ENCODE assay signal across 1 cellular context in the genomic region with DNA sequence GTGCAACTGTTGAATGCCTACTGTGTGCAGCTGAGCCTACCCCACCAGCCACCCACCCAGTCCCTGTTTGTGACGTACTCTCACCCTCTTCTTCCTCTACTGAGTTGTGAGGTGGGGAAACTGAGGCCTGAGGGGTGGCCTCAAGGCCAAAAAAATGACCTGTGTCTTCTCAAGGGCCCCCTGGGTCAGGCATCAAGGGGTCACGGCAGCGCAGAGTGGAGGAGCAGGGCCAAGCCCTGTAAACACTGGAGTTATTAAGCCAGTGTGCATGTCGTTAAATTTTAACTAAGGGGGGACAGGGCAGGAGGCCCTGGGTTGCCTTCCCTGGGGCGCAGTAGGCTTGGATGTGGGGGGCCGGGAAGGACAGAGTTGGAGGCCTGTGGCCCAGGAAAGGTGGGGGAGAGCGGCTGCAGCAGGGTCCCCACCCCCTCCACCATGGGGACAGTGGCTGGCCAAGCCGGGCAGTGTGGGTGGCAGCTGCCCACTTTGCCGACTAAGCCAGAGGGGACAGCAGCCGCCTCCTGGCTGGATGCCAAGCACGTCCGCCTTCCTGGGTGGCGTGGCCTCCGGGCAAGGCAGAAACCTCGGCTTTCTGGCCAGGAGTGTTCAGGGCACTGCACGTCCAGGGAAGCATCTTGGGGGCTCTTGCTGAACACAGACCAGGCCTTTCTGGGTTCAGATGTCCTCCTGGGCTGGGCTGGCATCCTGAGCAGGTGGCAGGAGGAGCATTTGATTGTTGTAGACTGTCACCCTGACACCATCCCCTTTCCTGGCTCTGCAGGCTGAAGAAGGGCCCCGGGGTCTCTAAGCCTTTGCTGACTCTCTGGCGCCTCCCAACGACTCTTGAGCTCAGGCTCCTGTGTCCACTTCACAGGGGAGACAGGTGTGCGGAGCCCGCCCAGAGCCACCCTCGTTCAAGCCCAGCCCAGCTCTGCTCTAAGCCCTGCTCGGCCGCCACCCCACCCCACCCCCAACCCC.
A peak's percentile ranks its signal among the peaks of the same experiment; 100 is the strongest.
TF ChIP-seq lines count a peak whose summit lies in the region.

No MANE protein-coding gene starts in this region.

TF ChIP-seq in HepG2, 621 proteins besides CTCF, POLR2A, EP300 and RAD21 (continued from another document and continues in another):
- TF ChIP-seq, protein P1, sequence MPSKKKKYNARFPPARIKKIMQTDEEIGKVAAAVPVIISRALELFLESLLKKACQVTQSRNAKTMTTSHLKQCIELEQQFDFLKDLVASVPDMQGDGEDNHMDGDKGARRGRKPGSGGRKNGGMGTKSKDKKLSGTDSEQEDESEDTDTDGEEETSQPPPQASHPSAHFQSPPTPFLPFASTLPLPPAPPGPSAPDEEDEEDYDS (CRISPR knock-in tag; IDR thresholded peaks at IDR 0.05), result peak; percentile 52; the same call in 1 of the 2 replicates
- TF ChIP-seq ZBTB7B (CRISPR knock-in tag; IDR thresholded peaks at IDR 0.05), result peak; percentile 86
- TF ChIP-seq, protein P2, sequence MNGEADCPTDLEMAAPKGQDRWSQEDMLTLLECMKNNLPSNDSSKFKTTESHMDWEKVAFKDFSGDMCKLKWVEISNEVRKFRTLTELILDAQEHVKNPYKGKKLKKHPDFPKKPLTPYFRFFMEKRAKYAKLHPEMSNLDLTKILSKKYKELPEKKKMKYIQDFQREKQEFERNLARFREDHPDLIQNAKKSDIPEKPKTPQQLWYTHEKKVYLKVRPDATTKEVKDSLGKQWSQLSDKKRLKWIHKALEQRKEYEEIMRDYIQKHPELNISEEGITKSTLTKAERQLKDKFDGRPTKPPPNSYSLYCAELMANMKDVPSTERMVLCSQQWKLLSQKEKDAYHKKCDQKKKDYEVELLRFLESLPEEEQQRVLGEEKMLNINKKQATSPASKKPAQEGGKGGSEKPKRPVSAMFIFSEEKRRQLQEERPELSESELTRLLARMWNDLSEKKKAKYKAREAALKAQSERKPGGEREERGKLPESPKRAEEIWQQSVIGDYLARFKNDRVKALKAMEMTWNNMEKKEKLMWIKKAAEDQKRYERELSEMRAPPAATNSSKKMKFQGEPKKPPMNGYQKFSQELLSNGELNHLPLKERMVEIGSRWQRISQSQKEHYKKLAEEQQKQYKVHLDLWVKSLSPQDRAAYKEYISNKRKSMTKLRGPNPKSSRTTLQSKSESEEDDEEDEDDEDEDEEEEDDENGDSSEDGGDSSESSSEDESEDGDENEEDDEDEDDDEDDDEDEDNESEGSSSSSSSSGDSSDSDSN (CRISPR knock-in tag; IDR thresholded peaks at IDR 0.05), result peak; percentile 76
- no peak for TF ChIP-seq SNAPC5 (CRISPR knock-in tag; IDR thresholded peaks at IDR 0.05; ENCODE audit: borderline replicate concordance)
- 0 out of 2 replicates have a peak, but pooled peaks have one; percentile 33 for TF ChIP-seq ZNF784 (CRISPR knock-in tag; IDR thresholded peaks at IDR 0.05; ENCODE audit: borderline replicate concordance)
- no peak for TF ChIP-seq HOXA7 (CRISPR knock-in tag; IDR thresholded peaks at IDR 0.05)
- peak; percentile 73; the same call in 1 of the 2 replicates for TF ChIP-seq ZNF333 (CRISPR knock-in tag; IDR thresholded peaks at IDR 0.05; ENCODE audit: borderline replicate concordance)
- TF ChIP-seq, protein P3, sequence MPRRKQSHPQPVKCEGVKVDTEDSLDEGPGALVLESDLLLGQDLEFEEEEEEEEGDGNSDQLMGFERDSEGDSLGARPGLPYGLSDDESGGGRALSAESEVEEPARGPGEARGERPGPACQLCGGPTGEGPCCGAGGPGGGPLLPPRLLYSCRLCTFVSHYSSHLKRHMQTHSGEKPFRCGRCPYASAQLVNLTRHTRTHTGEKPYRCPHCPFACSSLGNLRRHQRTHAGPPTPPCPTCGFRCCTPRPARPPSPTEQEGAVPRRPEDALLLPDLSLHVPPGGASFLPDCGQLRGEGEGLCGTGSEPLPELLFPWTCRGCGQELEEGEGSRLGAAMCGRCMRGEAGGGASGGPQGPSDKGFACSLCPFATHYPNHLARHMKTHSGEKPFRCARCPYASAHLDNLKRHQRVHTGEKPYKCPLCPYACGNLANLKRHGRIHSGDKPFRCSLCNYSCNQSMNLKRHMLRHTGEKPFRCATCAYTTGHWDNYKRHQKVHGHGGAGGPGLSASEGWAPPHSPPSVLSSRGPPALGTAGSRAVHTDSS (CRISPR knock-in tag; conservative IDR thresholded peaks at IDR 0.05), result no peak
- TF ChIP-seq MTA1 (CRISPR knock-in tag; IDR thresholded peaks at IDR 0.05; ENCODE audit: borderline replicate concordance), result peak; percentile 95
- TF ChIP-seq KLF12 (CRISPR knock-in tag; IDR thresholded peaks at IDR 0.05; ENCODE audit: borderline replicate concordance), result no peak
- TF ChIP-seq MIER3 (CRISPR knock-in tag; IDR thresholded peaks at IDR 0.05; ENCODE audit: borderline replicate concordance), result 0 out of 2 replicates have a peak, but pooled peaks have one; percentile 8
- peak; percentile 85 for TF ChIP-seq PITX1 (CRISPR knock-in tag; IDR thresholded peaks at IDR 0.05)
- TF ChIP-seq HNRNPUL1 (IDR thresholded peaks at IDR 0.05; ENCODE audit: low read depth, low read length), result 0 out of 2 replicates have a peak, but pooled peaks have one; percentile 45
- TF ChIP-seq SP140L (CRISPR knock-in tag; IDR thresholded peaks at IDR 0.05; ENCODE audit: borderline replicate concordance), result no peak
- TF ChIP-seq NCOA2 (CRISPR knock-in tag; IDR thresholded peaks at IDR 0.05), result peak; percentile 73
- TF ChIP-seq PHF5A (CRISPR knock-in tag; IDR thresholded peaks at IDR 0.05; ENCODE audit: low read depth, unreplicated experiment), result peak; percentile 28
- peak; percentile 71 for TF ChIP-seq ZNF263 (CRISPR knock-in tag; IDR thresholded peaks at IDR 0.05)
- TF ChIP-seq ARNTL (CRISPR knock-in tag; IDR thresholded peaks at IDR 0.05), result peak; percentile 73
- TF ChIP-seq, protein P4, sequence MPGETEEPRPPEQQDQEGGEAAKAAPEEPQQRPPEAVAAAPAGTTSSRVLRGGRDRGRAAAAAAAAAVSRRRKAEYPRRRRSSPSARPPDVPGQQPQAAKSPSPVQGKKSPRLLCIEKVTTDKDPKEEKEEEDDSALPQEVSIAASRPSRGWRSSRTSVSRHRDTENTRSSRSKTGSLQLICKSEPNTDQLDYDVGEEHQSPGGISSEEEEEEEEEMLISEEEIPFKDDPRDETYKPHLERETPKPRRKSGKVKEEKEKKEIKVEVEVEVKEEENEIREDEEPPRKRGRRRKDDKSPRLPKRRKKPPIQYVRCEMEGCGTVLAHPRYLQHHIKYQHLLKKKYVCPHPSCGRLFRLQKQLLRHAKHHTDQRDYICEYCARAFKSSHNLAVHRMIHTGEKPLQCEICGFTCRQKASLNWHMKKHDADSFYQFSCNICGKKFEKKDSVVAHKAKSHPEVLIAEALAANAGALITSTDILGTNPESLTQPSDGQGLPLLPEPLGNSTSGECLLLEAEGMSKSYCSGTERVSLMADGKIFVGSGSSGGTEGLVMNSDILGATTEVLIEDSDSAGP (CRISPR knock-in tag; IDR thresholded peaks at IDR 0.05; ENCODE audit: borderline replicate concordance), result peak; percentile 58; the same call in 1 of the 2 replicates
- TF ChIP-seq, protein P5, sequence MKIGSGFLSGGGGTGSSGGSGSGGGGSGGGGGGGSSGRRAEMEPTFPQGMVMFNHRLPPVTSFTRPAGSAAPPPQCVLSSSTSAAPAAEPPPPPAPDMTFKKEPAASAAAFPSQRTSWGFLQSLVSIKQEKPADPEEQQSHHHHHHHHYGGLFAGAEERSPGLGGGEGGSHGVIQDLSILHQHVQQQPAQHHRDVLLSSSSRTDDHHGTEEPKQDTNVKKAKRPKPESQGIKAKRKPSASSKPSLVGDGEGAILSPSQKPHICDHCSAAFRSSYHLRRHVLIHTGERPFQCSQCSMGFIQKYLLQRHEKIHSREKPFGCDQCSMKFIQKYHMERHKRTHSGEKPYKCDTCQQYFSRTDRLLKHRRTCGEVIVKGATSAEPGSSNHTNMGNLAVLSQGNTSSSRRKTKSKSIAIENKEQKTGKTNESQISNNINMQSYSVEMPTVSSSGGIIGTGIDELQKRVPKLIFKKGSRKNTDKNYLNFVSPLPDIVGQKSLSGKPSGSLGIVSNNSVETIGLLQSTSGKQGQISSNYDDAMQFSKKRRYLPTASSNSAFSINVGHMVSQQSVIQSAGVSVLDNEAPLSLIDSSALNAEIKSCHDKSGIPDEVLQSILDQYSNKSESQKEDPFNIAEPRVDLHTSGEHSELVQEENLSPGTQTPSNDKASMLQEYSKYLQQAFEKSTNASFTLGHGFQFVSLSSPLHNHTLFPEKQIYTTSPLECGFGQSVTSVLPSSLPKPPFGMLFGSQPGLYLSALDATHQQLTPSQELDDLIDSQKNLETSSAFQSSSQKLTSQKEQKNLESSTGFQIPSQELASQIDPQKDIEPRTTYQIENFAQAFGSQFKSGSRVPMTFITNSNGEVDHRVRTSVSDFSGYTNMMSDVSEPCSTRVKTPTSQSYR (CRISPR knock-in tag; IDR thresholded peaks at IDR 0.05; ENCODE audit: borderline replicate concordance), result no peak; the same call in 1 of the 2 replicates
- peak; percentile 88 for TF ChIP-seq RXRB (CRISPR knock-in tag; IDR thresholded peaks at IDR 0.05; ENCODE audit: borderline replicate concordance)
- no peak for TF ChIP-seq ZNF781 (CRISPR knock-in tag; IDR thresholded peaks at IDR 0.05; ENCODE audit: borderline replicate concordance, not compliant biosample characterization)
- TF ChIP-seq PAX8 (CRISPR knock-in tag; IDR thresholded peaks at IDR 0.05; ENCODE audit: borderline replicate concordance), result 0 out of 2 replicates have a peak, but pooled peaks have one; percentile 49
- TF ChIP-seq THAP8 (CRISPR knock-in tag; IDR thresholded peaks at IDR 0.05; ENCODE audit: borderline replicate concordance), result no peak
- no peak for TF ChIP-seq IKZF4 (CRISPR knock-in tag; IDR thresholded peaks at IDR 0.05; ENCODE audit: borderline replicate concordance, low read depth, not compliant biosample characterization)
- no peak for TF ChIP-seq ZFP82 (CRISPR knock-in tag; IDR thresholded peaks at IDR 0.05; ENCODE audit: borderline replicate concordance)
- TF ChIP-seq ZNF816 (CRISPR knock-in tag; IDR thresholded peaks at IDR 0.05; ENCODE audit: borderline replicate concordance), result peak; percentile 81; the same call in 1 of the 2 replicates
- peak; percentile 70 for TF ChIP-seq CREM (IDR thresholded peaks at IDR 0.05)
- no peak for TF ChIP-seq CREM (CRISPR knock-in tag; IDR thresholded peaks at IDR 0.05)
- TF ChIP-seq, protein P6, sequence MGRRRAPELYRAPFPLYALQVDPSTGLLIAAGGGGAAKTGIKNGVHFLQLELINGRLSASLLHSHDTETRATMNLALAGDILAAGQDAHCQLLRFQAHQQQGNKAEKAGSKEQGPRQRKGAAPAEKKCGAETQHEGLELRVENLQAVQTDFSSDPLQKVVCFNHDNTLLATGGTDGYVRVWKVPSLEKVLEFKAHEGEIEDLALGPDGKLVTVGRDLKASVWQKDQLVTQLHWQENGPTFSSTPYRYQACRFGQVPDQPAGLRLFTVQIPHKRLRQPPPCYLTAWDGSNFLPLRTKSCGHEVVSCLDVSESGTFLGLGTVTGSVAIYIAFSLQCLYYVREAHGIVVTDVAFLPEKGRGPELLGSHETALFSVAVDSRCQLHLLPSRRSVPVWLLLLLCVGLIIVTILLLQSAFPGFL (CRISPR knock-in tag; IDR thresholded peaks at IDR 0.05), result no peak
- TF ChIP-seq E2F5 (CRISPR knock-in tag; conservative IDR thresholded peaks at IDR 0.05), result no peak
- no peak for TF ChIP-seq FOXP1 (IDR thresholded peaks at IDR 0.05)
- peak; percentile 89 for TF ChIP-seq FOXP1 (CRISPR knock-in tag; IDR thresholded peaks at IDR 0.05)
- no peak for TF ChIP-seq RNF2 (conservative IDR thresholded peaks at IDR 0.05; ENCODE audit: low read depth)
- TF ChIP-seq, protein P7, sequence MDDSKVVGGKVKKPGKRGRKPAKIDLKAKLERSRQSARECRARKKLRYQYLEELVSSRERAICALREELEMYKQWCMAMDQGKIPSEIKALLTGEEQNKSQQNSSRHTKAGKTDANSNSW (CRISPR knock-in tag; IDR thresholded peaks at IDR 0.05; ENCODE audit: borderline replicate concordance), result no peak
- no peak for TF ChIP-seq ZNF577 (CRISPR knock-in tag; IDR thresholded peaks at IDR 0.05; ENCODE audit: borderline replicate concordance, low read depth)
- TF ChIP-seq, protein P8, sequence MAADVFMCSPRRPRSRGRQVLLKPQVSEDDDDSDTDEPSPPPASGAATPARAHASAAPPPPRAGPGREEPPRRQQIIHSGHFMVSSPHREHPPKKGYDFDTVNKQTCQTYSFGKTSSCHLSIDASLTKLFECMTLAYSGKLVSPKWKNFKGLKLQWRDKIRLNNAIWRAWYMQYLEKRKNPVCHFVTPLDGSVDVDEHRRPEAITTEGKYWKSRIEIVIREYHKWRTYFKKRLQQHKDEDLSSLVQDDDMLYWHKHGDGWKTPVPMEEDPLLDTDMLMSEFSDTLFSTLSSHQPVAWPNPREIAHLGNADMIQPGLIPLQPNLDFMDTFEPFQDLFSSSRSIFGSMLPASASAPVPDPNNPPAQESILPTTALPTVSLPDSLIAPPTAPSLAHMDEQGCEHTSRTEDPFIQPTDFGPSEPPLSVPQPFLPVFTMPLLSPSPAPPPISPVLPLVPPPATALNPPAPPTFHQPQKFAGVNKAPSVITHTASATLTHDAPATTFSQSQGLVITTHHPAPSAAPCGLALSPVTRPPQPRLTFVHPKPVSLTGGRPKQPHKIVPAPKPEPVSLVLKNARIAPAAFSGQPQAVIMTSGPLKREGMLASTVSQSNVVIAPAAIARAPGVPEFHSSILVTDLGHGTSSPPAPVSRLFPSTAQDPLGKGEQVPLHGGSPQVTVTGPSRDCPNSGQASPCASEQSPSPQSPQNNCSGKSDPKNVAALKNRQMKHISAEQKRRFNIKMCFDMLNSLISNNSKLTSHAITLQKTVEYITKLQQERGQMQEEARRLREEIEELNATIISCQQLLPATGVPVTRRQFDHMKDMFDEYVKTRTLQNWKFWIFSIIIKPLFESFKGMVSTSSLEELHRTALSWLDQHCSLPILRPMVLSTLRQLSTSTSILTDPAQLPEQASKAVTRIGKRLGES (CRISPR knock-in tag; IDR thresholded peaks at IDR 0.05; ENCODE audit: borderline replicate concordance), result no peak
- TF ChIP-seq SKI (IDR thresholded peaks at IDR 0.05; ENCODE audit: partially characterized antibody), result no peak
- TF ChIP-seq MXI1 (IDR thresholded peaks at IDR 0.05; ENCODE audit: borderline replicate concordance, low read depth, low read length), result no peak; the same call in 2 of the 3 replicates
- no peak; the same call in 1 of the 2 replicates for TF ChIP-seq ATF7-NPFF (CRISPR knock-in tag; IDR thresholded peaks at IDR 0.05; ENCODE audit: low read depth)
